Comparison of ENCODE assay signal across 23 cellular contexts in genomic region chr16:77225182-77225581, GRCh38. TPM values are rescaled to one million over a fixed set of nuclear protein-coding genes. Genes with fewer than 3 reads are reported as not detected.
DNase-seq lines count a peak whose midpoint lies in the region; ATAC-seq, FAIRE-seq and TF ChIP-seq lines count a peak whose summit lies in the region.
"Had no signal": no experiment of that assay in that cellular context is flagged by ENCODE, and none has a peak within 500 bp of the region (broad histone marks: within the 10 kb centered on the region; RNA-seq: fewer than 3 reads in every experiment).

No MANE protein-coding gene starts in this region.

- no peak for TF ChIP-seq POLR2A in K562 (conservative IDR thresholded peaks at IDR 0.05)

- H4K20me1 ChIP-seq in K562 (replicated peaks; ENCODE audit: control insufficient read depth, insufficient read depth, low read length), result no peaks in the 10 kb centered on the region
- H4K20me1 ChIP-seq: BLaER1 treated with 17β-estradiol and CSF1 and Interleukin-3, amounts not matched to agents 10 nM and 100 nM had no signal

- intact Hi-C loops in K562 (cut with micrococcal nuclease), result no loop called here

- H3K27ac ChIP-seq in WERI-Rb-1 (peak overlapping the region; percentile 73), K562 (ENCODE audit: extremely low read depth, low read depth, low read length) (no peak overlapping the region)
- H3K27ac ChIP-seq: 22Rv1; A549; BLaER1 treated with 17β-estradiol and CSF1 and Interleukin-3, amounts not matched to agents 10 nM and 100 nM; C4-2B had no signal

- CTCF ChIA-PET in K562 (lab: Yijun Ruan, JAX; ENCODE audit: low intra/inter-chr PET ratio), result no interaction called here

- no peak overlapping the region for H3K4me2 ChIP-seq in K562 (ENCODE audit: insufficient read depth, low read length)
- H3K4me2 ChIP-seq: A549 had no signal

- BruUV-seq in K562 (replicated peaks; lab: Mats Ljungman, UMichigan), result no TSS peak

- H3K27me3 ChIP-seq in WERI-Rb-1 (ENCODE audit: insufficient read depth, low read depth, severe bottlenecking) (no peaks in the 10 kb centered on the region), K562 (ENCODE audit: control insufficient read depth in 2 of 2, insufficient read depth in 2 of 2, low read length in 2 of 2) (peaks cover 0 to 4% of the 10 kb centered on the region in 2 experiments; a peak in 2 of 5 replicates)
- H3K27me3 ChIP-seq: BLaER1 treated with 17β-estradiol and CSF1 and Interleukin-3, amounts not matched to agents 10 nM and 100 nM had no signal

- WGBS in K562 (ENCODE audit: insufficient coverage, low coverage, missing lambda C conversion rate), result 2% methylated on average over 3 of the region's 3 CpGs

- no peak for TF ChIP-seq EP300 in K562 (IDR thresholded peaks at IDR 0.05; ENCODE audit: low read length)

- H2AFZ ChIP-seq in K562 (ENCODE audit: low read depth, low read length), result no peak overlapping the region

- no peaks in the 10 kb centered on the region for H3K9me1 ChIP-seq in K562 (ENCODE audit: control insufficient read depth, insufficient read depth, low read length)

- POLR2A ChIA-PET in K562 (lab: Yijun Ruan, JAX), result no interaction called here

- no peak for TF ChIP-seq CTCF in WERI-Rb-1 (IDR thresholded peaks at IDR 0.05; ENCODE audit: low read depth, low read length)
- no peak for TF ChIP-seq CTCF in K562 (IDR thresholded peaks at IDR 0.05 in 2 of 3, conservative IDR thresholded peaks at IDR 0.05 in 1 of 3; ENCODE audit: insufficient read depth in 2 of 3, low read depth in 1 of 3, low read length in 3 of 3)

- in situ Hi-C loops in K562 (cut with MboI), result loop anchor here (25.0 kb wide), 1 partner anchor 737 kb away; no protein-coding TSS in a partner anchor

- H3K4me1 ChIP-seq in K562 (replicated peaks in 1 of 2; ENCODE audit: control insufficient read depth in 2 of 2, insufficient read depth in 2 of 2, low read length in 2 of 2), result no peaks in the 10 kb centered on the region
- H3K4me1 ChIP-seq: Caco-2 had no signal

- H3K9me3 ChIP-seq in WERI-Rb-1 (ENCODE audit: severe bottlenecking) (no peaks in the 10 kb centered on the region), K562 (replicated peaks; ENCODE audit: control insufficient read depth, insufficient read depth, low read depth, low read length) (no peaks in the 10 kb centered on the region)
- H3K9me3 ChIP-seq: A549; BLaER1 treated with 17β-estradiol and CSF1 and Interleukin-3, amounts not matched to agents 10 nM and 100 nM; Caco-2 had no signal

- TF ChIP-seq RAD21 in K562 (CRISPR knock-in tag; conservative IDR thresholded peaks at IDR 0.05 in 1 of 2, IDR thresholded peaks at IDR 0.05 in 1 of 2), result no peak

- no peak overlapping the region for H3K9ac ChIP-seq in K562 (ENCODE audit: insufficient read depth in 1 of 2, low read depth in 2 of 2, low read length in 2 of 2)
- H3K9ac ChIP-seq: BLaER1 treated with 17β-estradiol and CSF1 and Interleukin-3, amounts not matched to agents 10 nM and 100 nM had no signal

- H3K36me3 ChIP-seq in WERI-Rb-1, result no peaks in the 10 kb centered on the region
- H3K36me3 ChIP-seq in K562 (ENCODE audit: control insufficient read depth, insufficient read depth, low read length), result no peaks in the 10 kb centered on the region

- H3K79me2 ChIP-seq in K562 (ENCODE audit: control insufficient read depth, insufficient read depth, low read length), result no peaks in the 10 kb centered on the region

- H3K4me3 ChIP-seq in WERI-Rb-1 (ENCODE audit: low read depth, low read length), result no peak overlapping the region
- no peak overlapping the region for H3K4me3 ChIP-seq in K562
- H3K4me3 ChIP-seq: A549; BLaER1 treated with 17β-estradiol and CSF1 and Interleukin-3, amounts not matched to agents 10 nM and 100 nM had no signal

- DNase-seq in NCI-H524 (lab: John Stamatoyannopoulos, UW) (peak; percentile 38 to 75), NCI-H82 (lab: John Stamatoyannopoulos, UW) (peak; percentile 96), WERI-Rb-1 (peak; percentile 70), K562 (ENCODE audit: extremely low read depth in 1 of 4, low spot score in 3 of 4) (no peak), GOT3 (lab: John Stamatoyannopoulos, UW) (no peak)
- DNase-seq: AML-193; Caco-2; Calu3; CD4-positive, alpha-beta T cell; CD8-positive, alpha-beta T cell; DMS79 treated with DMSO at 0.1 percent for 48 hours; GF-D8 had no signal

- no peak for ATAC-seq in K562
- ATAC-seq in GM21723 (IDR thresholded peaks at IDR 0.05; ENCODE audit: unreplicated experiment), result no peak
- ATAC-seq in HG02852 (IDR thresholded peaks at IDR 0.05; ENCODE audit: unreplicated experiment), result no peak
- no peak for ATAC-seq in HG03442 (IDR thresholded peaks at IDR 0.05; ENCODE audit: unreplicated experiment)
- ATAC-seq: A549; CD8-positive, alpha-beta T cell had no signal

- FAIRE-seq in K562 (lab: Jason Lieb, UNC), result no peak
- FAIRE-seq: A549, D721Med, G401.6, GM12892, GM18507 had no signal

TF ChIP-seq in K562, 482 proteins besides CTCF, POLR2A, EP300 and RAD21:
- peak; percentile 81; the same call in 1 of the 2 replicates for TF ChIP-seq PKNOX1 (IDR thresholded peaks at IDR 0.05)
- TF ChIP-seq ZKSCAN8 (CRISPR knock-in tag; IDR thresholded peaks at IDR 0.05), result no peak
- TF ChIP-seq CTBP1 (IDR thresholded peaks at IDR 0.05; ENCODE audit: borderline replicate concordance), result peak; percentile 49; the same call in 1 of the 2 replicates

RNA-seq across cellular contexts. Expression of gene SYCE1L, which starts 26.0 kb away (rescaled TPM):
- not detected in 2 replicates for total RNA-seq in K562 (2011; cell fraction: chromatin; rRNA removed; ENCODE audit: low replicate concordance)
- not detected in 2 replicates for total RNA-seq in K562 (2011; cell fraction: nucleolus; rRNA removed)
- total RNA-seq in K562 (2011; cell fraction: nucleoplasm; rRNA removed), result not detected in 2 replicates
- total RNA-seq in K562 (2014; rRNA removed), result 0.54 and 0.57 TPM in 2 replicates
- not detected in 2 replicates for total RNA-seq in K562 (2014; rRNA removed; fragmentation: Illumina TruSeq; extraction: Trizol)
- 0.19 and 0.80 TPM in 2 replicates for total RNA-seq in K562 (2015; rRNA removed; fragmentation: Illumina TruSeq; extraction: Trizol)
- total RNA-seq in K562 (2021), result 2.7 and 3.4 TPM in 2 replicates
- polyA plus RNA-seq in K562 (2011; rRNA removed), result not detected in 2 replicates
- polyA plus RNA-seq in K562 (2011; cell fraction: cytosol; rRNA removed), result 0.13 and 0.21 TPM in 2 replicates
- polyA plus RNA-seq in K562 (2011; cell fraction: nucleus; rRNA removed), result 0.87 and 1.8 TPM in 2 replicates
- 0.78 and 0.87 TPM in 2 replicates for polyA plus RNA-seq in K562 (2012)
- polyA plus RNA-seq in K562 (2014; fragmentation: Illumina TruSeq; extraction: Trizol), result not detected in 2 replicates
- not detected for polyA plus RNA-seq in K562 (2014; fragmentation: Nextera tagmentation; extraction: Ambion mirVana)
- 1.3 and 1.4 TPM in 2 replicates for polyA plus RNA-seq in K562 (2014; rRNA removed)
- not detected in 2 replicates for polyA minus RNA-seq in K562 (2011; rRNA and poly(A)+ RNA removed)
- not detected in 2 replicates for polyA minus RNA-seq in K562 (2011; cell fraction: cytosol; rRNA and poly(A)+ RNA removed)
- 0.54 TPM in 1 of 2 replicates, not detected in the other for polyA minus RNA-seq in K562 (2011; cell fraction: nucleus; rRNA and poly(A)+ RNA removed)

RNA-seq across cellular contexts. Expression of gene MON1B, which starts 34.2 kb away (rescaled TPM):
- 34.1 and 57.3 TPM in 2 replicates for total RNA-seq in K562 (2011; cell fraction: chromatin; rRNA removed; ENCODE audit: low replicate concordance)
- total RNA-seq in K562 (2011; cell fraction: nucleolus; rRNA removed), result 30.7 and 34.0 TPM in 2 replicates
- total RNA-seq in K562 (2011; cell fraction: nucleoplasm; rRNA removed), result 39.2 and 48.4 TPM in 2 replicates
- 13.4 and 18.7 TPM in 2 replicates for total RNA-seq in K562 (2014; rRNA removed)
- 6.7 and 7.3 TPM in 2 replicates for total RNA-seq in K562 (2014; rRNA removed; fragmentation: Illumina TruSeq; extraction: Trizol)
- total RNA-seq in K562 (2015; rRNA removed; fragmentation: Illumina TruSeq; extraction: Trizol), result 7.8 TPM in 2 replicates
- 53.8 and 66.0 TPM in 2 replicates for total RNA-seq in K562 (2021)
- polyA plus RNA-seq in K562 (2011; rRNA removed), result 12.6 and 16.4 TPM in 2 replicates
- polyA plus RNA-seq in K562 (2011; cell fraction: cytosol; rRNA removed), result 15.9 and 30.6 TPM in 2 replicates
- 69.5 and 88.7 TPM in 2 replicates for polyA plus RNA-seq in K562 (2011; cell fraction: nucleus; rRNA removed)
- 19.9 and 41.0 TPM in 2 replicates for polyA plus RNA-seq in K562 (2012)
- 24.5 and 33.4 TPM in 2 replicates for polyA plus RNA-seq in K562 (2014; fragmentation: Illumina TruSeq; extraction: Trizol)
- polyA plus RNA-seq in K562 (2014; fragmentation: Nextera tagmentation; extraction: Ambion mirVana), result 1 to 10 TPM; 5.0 to 5.4 TPM
- polyA plus RNA-seq in K562 (2014; rRNA removed), result 25.8 and 32.2 TPM in 2 replicates
- 6.8 and 9.5 TPM in 2 replicates for polyA minus RNA-seq in K562 (2011; rRNA and poly(A)+ RNA removed)
- 13.3 and 14.4 TPM in 2 replicates for polyA minus RNA-seq in K562 (2011; cell fraction: cytosol; rRNA and poly(A)+ RNA removed)
- 16.4 and 17.6 TPM in 2 replicates for polyA minus RNA-seq in K562 (2011; cell fraction: nucleus; rRNA and poly(A)+ RNA removed)

Comparison
In these comparisons a context has a peak if more than half of its experiments do, and no peak if none do; other contexts are left out.
1. DNase-seq: peak in NCI-H524 (2 of 2), NCI-H82 (single experiment) and WERI-Rb-1 (single experiment); none in K562 (0 of 4) and GOT3 (single experiment).